In genomic region chr6:24583463-24584389, GRCh38 we compare ENCODE assay signal across 1 cellular context.
A peak's percentile ranks its signal among the peaks of the same experiment; 100 is the strongest.
TF ChIP-seq lines count a peak whose summit lies in the region.

No MANE protein-coding gene starts in this region.

TF ChIP-seq in HepG2, 621 proteins besides CTCF, POLR2A, EP300 and RAD21 (continued from another document and continues in another):
- TF ChIP-seq ZBTB39 (CRISPR knock-in tag; IDR thresholded peaks at IDR 0.05) (no peak), SP2 (CRISPR knock-in tag; IDR thresholded peaks at IDR 0.05) (no peak), ZNF746 (CRISPR knock-in tag; IDR thresholded peaks at IDR 0.05) (no peak), ZNF136 (CRISPR knock-in tag; IDR thresholded peaks at IDR 0.05; ENCODE audit: low read depth) (0 out of 2 replicates have a peak, but pooled peaks have one; percentile 48), ATF1 (CRISPR knock-in tag; IDR thresholded peaks at IDR 0.05) (no peak), ZNF879 (CRISPR knock-in tag; IDR thresholded peaks at IDR 0.05) (no peak), ZNF33B (CRISPR knock-in tag; IDR thresholded peaks at IDR 0.05) (0 out of 2 replicates have a peak, but pooled peaks have one; percentile 44), ZNF253 (CRISPR knock-in tag; IDR thresholded peaks at IDR 0.05; ENCODE audit: borderline replicate concordance) (no peak), ZNF12 (CRISPR knock-in tag; IDR thresholded peaks at IDR 0.05) (no peak), CREBL2 (CRISPR knock-in tag; IDR thresholded peaks at IDR 0.05; ENCODE audit: borderline replicate concordance) (no peak), KLF11 (CRISPR knock-in tag; IDR thresholded peaks at IDR 0.05) (no peak), RXRA (CRISPR knock-in tag; IDR thresholded peaks at IDR 0.05) (no peak), NONO (IDR thresholded peaks at IDR 0.05) (no peak), NONO (CRISPR knock-in tag; conservative IDR thresholded peaks at IDR 0.05) (no peak), ISL2 (CRISPR knock-in tag; IDR thresholded peaks at IDR 0.05) (no peak), NR1H2 (CRISPR knock-in tag; IDR thresholded peaks at IDR 0.05; ENCODE audit: borderline replicate concordance, low read depth) (no peak), DNMT3B (CRISPR knock-in tag; conservative IDR thresholded peaks at IDR 0.05) (no peak), THAP11 (CRISPR knock-in tag; IDR thresholded peaks at IDR 0.05) (peak; percentile 22; the same call in 1 of the 2 replicates), KDM6A (CRISPR knock-in tag; IDR thresholded peaks at IDR 0.05; ENCODE audit: low read depth) (no peak), SIN3B (IDR thresholded peaks at IDR 0.05; ENCODE audit: low read length) (no peak), ZNF143 (CRISPR knock-in tag; IDR thresholded peaks at IDR 0.05) (no peak), HNRNPLL (IDR thresholded peaks at IDR 0.05; ENCODE audit: low read depth, low read length, poor library complexity, severe bottlenecking) (no peak), GMEB1 (CRISPR knock-in tag; IDR thresholded peaks at IDR 0.05; ENCODE audit: borderline replicate concordance) (no peak), BRCA1 (CRISPR knock-in tag; IDR thresholded peaks at IDR 0.05) (no peak), CBX1 (IDR thresholded peaks at IDR 0.05; ENCODE audit: low read depth) (no peak), ZBED4 (CRISPR knock-in tag; IDR thresholded peaks at IDR 0.05; ENCODE audit: borderline replicate concordance) (no peak), ZNF614 (CRISPR knock-in tag; IDR thresholded peaks at IDR 0.05; ENCODE audit: borderline replicate concordance) (no peak), BCL6 (CRISPR knock-in tag; IDR thresholded peaks at IDR 0.05) (peak; percentile 66), DMAP1 (CRISPR knock-in tag; IDR thresholded peaks at IDR 0.05) (no peak), ZBTB25 (CRISPR knock-in tag; IDR thresholded peaks at IDR 0.05) (no peak), ZNF605 (CRISPR knock-in tag; IDR thresholded peaks at IDR 0.05) (no peak), THAP8 (CRISPR knock-in tag; IDR thresholded peaks at IDR 0.05; ENCODE audit: borderline replicate concordance) (no peak), ZNF160 (CRISPR knock-in tag; IDR thresholded peaks at IDR 0.05) (no peak), ZNF430 (CRISPR knock-in tag; IDR thresholded peaks at IDR 0.05) (no peak), ZNF451 (CRISPR knock-in tag; IDR thresholded peaks at IDR 0.05) (no peak), ZNF224 (CRISPR knock-in tag; IDR thresholded peaks at IDR 0.05) (no peak), NFIB (CRISPR knock-in tag; IDR thresholded peaks at IDR 0.05; ENCODE audit: borderline replicate concordance) (no peak), IKZF5 (CRISPR knock-in tag; IDR thresholded peaks at IDR 0.05) (0 out of 2 replicates have a peak, but pooled peaks have one; percentile 48), PAWR (CRISPR knock-in tag; IDR thresholded peaks at IDR 0.05; ENCODE audit: borderline replicate concordance) (no peak), POLR2G (IDR thresholded peaks at IDR 0.05; ENCODE audit: low read depth, low read length) (no peak)
- TF ChIP-seq, protein P1, sequence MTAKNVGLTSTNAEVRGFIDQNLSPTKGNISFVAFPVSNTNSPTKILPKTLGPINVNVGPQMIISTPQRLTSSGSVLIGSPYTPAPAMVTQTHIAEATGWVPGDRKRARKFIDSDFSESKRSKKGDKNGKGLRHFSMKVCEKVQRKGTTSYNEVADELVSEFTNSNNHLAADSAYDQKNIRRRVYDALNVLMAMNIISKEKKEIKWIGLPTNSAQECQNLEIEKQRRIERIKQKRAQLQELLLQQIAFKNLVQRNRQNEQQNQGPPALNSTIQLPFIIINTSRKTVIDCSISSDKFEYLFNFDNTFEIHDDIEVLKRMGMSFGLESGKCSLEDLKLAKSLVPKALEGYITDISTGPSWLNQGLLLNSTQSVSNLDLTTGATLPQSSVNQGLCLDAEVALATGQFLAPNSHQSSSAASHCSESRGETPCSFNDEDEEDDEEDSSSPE (CRISPR knock-in tag; IDR thresholded peaks at IDR 0.05): no peak
- TF ChIP-seq, protein P2, sequence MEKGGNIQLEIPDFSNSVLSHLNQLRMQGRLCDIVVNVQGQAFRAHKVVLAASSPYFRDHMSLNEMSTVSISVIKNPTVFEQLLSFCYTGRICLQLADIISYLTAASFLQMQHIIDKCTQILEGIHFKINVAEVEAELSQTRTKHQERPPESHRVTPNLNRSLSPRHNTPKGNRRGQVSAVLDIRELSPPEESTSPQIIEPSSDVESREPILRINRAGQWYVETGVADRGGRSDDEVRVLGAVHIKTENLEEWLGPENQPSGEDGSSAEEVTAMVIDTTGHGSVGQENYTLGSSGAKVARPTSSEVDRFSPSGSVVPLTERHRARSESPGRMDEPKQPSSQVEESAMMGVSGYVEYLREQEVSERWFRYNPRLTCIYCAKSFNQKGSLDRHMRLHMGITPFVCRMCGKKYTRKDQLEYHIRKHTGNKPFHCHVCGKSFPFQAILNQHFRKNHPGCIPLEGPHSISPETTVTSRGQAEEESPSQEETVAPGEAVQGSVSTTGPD (CRISPR knock-in tag; IDR thresholded peaks at IDR 0.05): no peak
- TF ChIP-seq, protein P3, sequence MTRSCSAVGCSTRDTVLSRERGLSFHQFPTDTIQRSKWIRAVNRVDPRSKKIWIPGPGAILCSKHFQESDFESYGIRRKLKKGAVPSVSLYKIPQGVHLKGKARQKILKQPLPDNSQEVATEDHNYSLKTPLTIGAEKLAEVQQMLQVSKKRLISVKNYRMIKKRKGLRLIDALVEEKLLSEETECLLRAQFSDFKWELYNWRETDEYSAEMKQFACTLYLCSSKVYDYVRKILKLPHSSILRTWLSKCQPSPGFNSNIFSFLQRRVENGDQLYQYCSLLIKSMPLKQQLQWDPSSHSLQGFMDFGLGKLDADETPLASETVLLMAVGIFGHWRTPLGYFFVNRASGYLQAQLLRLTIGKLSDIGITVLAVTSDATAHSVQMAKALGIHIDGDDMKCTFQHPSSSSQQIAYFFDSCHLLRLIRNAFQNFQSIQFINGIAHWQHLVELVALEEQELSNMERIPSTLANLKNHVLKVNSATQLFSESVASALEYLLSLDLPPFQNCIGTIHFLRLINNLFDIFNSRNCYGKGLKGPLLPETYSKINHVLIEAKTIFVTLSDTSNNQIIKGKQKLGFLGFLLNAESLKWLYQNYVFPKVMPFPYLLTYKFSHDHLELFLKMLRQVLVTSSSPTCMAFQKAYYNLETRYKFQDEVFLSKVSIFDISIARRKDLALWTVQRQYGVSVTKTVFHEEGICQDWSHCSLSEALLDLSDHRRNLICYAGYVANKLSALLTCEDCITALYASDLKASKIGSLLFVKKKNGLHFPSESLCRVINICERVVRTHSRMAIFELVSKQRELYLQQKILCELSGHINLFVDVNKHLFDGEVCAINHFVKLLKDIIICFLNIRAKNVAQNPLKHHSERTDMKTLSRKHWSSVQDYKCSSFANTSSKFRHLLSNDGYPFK (CRISPR knock-in tag; IDR thresholded peaks at IDR 0.05; ENCODE audit: borderline replicate concordance): no peak
